1 cellular context compared by ENCODE assay signal in the genomic region with DNA sequence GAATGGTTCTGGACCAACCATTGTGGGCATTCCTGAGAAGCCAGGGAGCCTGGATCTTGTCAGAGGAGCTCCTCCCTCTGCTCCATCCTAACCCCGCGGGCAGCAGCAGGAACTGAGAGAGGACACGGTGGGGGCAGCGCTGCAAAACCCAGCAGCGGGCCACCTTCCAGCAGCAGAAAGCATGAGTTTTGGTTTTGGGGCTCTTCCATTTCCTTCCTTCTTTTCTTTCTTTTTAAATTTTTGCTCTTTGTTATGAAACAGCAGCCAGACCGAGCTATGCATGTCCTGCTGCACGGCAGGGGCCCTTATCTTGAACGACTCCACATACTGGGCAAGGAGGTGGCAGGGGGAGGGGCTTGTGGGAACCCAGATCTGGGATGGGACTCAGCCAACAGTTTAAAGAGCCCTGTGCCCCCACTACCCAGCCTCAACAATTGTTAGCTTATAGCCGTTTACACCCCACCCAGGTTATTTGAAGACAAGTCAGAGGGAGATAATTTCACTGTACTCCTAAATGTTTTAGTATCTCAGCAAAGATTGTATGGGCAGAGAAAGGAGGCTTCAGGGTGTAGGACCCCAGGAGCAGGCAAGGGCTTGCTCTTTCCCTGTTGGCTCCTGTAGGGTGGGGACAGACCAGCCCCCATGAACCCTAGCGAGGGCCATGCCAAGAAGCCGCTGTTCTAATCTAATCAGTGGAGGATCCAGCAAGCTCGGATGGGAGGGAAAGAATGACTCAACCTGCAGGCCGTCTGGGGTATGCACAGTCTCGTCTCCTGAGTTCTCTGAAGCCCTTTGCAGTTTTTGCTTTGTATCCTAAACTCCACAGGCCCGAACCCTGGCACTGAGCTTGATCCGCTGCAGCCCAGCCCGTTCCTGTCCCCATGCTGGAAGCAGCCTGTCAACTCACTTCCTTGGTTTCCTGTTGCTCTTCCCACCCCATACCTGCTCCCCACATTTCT.
TF ChIP-seq lines count a peak whose summit lies in the region.

No MANE protein-coding gene starts in this region.

TF ChIP-seq in K562, 482 proteins besides CTCF, POLR2A, EP300 and RAD21 (continued from another document and continues in another):
- TF ChIP-seq, protein P1, sequence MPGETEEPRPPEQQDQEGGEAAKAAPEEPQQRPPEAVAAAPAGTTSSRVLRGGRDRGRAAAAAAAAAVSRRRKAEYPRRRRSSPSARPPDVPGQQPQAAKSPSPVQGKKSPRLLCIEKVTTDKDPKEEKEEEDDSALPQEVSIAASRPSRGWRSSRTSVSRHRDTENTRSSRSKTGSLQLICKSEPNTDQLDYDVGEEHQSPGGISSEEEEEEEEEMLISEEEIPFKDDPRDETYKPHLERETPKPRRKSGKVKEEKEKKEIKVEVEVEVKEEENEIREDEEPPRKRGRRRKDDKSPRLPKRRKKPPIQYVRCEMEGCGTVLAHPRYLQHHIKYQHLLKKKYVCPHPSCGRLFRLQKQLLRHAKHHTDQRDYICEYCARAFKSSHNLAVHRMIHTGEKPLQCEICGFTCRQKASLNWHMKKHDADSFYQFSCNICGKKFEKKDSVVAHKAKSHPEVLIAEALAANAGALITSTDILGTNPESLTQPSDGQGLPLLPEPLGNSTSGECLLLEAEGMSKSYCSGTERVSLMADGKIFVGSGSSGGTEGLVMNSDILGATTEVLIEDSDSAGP (CRISPR knock-in tag; IDR thresholded peaks at IDR 0.05), result no peak
- TF ChIP-seq RBM15 (IDR thresholded peaks at IDR 0.05; ENCODE audit: insufficient read depth, low read length), result no peak
- peak; percentile 82 for TF ChIP-seq FOSL1 (tag; conservative IDR thresholded peaks at IDR 0.05)
- no peak for TF ChIP-seq CREM (IDR thresholded peaks at IDR 0.05; ENCODE audit: low read depth)
- TF ChIP-seq, protein P2, sequence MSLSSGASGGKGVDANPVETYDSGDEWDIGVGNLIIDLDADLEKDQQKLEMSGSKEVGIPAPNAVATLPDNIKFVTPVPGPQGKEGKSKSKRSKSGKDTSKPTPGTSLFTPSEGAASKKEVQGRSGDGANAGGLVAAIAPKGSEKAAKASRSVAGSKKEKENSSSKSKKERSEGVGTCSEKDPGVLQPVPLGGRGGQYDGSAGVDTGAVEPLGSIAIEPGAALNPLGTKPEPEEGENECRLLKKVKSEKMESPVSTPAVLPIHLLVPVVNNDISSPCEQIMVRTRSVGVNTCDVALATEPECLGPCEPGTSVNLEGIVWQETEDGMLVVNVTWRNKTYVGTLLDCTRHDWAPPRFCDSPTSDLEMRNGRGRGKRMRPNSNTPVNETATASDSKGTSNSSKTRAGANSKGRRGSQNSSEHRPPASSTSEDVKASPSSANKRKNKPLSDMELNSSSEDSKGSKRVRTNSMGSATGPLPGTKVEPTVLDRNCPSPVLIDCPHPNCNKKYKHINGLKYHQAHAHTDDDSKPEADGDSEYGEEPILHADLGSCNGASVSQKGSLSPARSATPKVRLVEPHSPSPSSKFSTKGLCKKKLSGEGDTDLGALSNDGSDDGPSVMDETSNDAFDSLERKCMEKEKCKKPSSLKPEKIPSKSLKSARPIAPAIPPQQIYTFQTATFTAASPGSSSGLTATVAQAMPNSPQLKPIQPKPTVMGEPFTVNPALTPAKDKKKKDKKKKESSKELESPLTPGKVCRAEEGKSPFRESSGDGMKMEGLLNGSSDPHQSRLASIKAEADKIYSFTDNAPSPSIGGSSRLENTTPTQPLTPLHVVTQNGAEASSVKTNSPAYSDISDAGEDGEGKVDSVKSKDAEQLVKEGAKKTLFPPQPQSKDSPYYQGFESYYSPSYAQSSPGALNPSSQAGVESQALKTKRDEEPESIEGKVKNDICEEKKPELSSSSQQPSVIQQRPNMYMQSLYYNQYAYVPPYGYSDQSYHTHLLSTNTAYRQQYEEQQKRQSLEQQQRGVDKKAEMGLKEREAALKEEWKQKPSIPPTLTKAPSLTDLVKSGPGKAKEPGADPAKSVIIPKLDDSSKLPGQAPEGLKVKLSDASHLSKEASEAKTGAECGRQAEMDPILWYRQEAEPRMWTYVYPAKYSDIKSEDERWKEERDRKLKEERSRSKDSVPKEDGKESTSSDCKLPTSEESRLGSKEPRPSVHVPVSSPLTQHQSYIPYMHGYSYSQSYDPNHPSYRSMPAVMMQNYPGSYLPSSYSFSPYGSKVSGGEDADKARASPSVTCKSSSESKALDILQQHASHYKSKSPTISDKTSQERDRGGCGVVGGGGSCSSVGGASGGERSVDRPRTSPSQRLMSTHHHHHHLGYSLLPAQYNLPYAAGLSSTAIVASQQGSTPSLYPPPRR (CRISPR knock-in tag; IDR thresholded peaks at IDR 0.05; ENCODE audit: borderline replicate concordance), result no peak
- TF ChIP-seq CHD2 (IDR thresholded peaks at IDR 0.05; ENCODE audit: low read depth, low read length), result no peak
- peak; percentile 30; the same call in 1 of the 2 replicates for TF ChIP-seq NFE2 (IDR thresholded peaks at IDR 0.05; ENCODE audit: low read depth)
- peak; percentile 92 for TF ChIP-seq JUND (IDR thresholded peaks at IDR 0.05; ENCODE audit: borderline replicate concordance, low read depth, low read length)
- peak; percentile 86; the same call in 2 of the 3 replicates for TF ChIP-seq JUND (tag; IDR thresholded peaks at IDR 0.05; ENCODE audit: borderline replicate concordance, low read depth, low read length)
- peak; percentile 13; the same call in 1 of the 2 replicates for TF ChIP-seq CBFA2T3 (IDR thresholded peaks at IDR 0.05)
- no peak for TF ChIP-seq TEAD4 (IDR thresholded peaks at IDR 0.05; ENCODE audit: low read length)
- no peak for TF ChIP-seq TEAD4 (CRISPR knock-in tag; IDR thresholded peaks at IDR 0.05; ENCODE audit: borderline replicate concordance)
- no peak for TF ChIP-seq KAT7 (CRISPR knock-in tag; IDR thresholded peaks at IDR 0.05; ENCODE audit: borderline replicate concordance)
- no peak for TF ChIP-seq SAFB (IDR thresholded peaks at IDR 0.05; ENCODE audit: borderline replicate concordance, low read depth, low read length)
- no peak for TF ChIP-seq TAF7 (tag; IDR thresholded peaks at IDR 0.05)
- TF ChIP-seq, protein P3, sequence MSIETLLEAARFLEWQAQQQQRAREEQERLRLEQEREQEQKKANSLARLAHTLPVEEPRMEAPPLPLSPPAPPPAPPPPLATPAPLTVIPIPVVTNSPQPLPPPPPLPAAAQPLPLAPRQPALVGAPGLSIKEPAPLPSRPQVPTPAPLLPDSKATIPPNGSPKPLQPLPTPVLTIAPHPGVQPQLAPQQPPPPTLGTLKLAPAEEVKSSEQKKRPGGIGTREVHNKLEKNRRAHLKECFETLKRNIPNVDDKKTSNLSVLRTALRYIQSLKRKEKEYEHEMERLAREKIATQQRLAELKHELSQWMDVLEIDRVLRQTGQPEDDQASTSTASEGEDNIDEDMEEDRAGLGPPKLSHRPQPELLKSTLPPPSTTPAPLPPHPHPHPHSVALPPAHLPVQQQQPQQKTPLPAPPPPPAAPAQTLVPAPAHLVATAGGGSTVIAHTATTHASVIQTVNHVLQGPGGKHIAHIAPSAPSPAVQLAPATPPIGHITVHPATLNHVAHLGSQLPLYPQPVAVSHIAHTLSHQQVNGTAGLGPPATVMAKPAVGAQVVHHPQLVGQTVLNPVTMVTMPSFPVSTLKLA (conservative IDR thresholded peaks at IDR 0.05), result no peak
- TF ChIP-seq SRSF9 (IDR thresholded peaks at IDR 0.05; ENCODE audit: borderline replicate concordance, low read depth, low read length), result no peak
- no peak for TF ChIP-seq NFXL1 (CRISPR knock-in tag; IDR thresholded peaks at IDR 0.05)
- TF ChIP-seq, protein P4, sequence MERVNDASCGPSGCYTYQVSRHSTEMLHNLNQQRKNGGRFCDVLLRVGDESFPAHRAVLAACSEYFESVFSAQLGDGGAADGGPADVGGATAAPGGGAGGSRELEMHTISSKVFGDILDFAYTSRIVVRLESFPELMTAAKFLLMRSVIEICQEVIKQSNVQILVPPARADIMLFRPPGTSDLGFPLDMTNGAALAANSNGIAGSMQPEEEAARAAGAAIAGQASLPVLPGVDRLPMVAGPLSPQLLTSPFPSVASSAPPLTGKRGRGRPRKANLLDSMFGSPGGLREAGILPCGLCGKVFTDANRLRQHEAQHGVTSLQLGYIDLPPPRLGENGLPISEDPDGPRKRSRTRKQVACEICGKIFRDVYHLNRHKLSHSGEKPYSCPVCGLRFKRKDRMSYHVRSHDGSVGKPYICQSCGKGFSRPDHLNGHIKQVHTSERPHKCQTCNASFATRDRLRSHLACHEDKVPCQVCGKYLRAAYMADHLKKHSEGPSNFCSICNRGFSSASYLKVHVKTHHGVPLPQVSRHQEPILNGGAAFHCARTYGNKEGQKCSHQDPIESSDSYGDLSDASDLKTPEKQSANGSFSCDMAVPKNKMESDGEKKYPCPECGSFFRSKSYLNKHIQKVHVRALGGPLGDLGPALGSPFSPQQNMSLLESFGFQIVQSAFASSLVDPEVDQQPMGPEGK (CRISPR knock-in tag; IDR thresholded peaks at IDR 0.05; ENCODE audit: borderline replicate concordance), result no peak
- TF ChIP-seq, protein P5, sequence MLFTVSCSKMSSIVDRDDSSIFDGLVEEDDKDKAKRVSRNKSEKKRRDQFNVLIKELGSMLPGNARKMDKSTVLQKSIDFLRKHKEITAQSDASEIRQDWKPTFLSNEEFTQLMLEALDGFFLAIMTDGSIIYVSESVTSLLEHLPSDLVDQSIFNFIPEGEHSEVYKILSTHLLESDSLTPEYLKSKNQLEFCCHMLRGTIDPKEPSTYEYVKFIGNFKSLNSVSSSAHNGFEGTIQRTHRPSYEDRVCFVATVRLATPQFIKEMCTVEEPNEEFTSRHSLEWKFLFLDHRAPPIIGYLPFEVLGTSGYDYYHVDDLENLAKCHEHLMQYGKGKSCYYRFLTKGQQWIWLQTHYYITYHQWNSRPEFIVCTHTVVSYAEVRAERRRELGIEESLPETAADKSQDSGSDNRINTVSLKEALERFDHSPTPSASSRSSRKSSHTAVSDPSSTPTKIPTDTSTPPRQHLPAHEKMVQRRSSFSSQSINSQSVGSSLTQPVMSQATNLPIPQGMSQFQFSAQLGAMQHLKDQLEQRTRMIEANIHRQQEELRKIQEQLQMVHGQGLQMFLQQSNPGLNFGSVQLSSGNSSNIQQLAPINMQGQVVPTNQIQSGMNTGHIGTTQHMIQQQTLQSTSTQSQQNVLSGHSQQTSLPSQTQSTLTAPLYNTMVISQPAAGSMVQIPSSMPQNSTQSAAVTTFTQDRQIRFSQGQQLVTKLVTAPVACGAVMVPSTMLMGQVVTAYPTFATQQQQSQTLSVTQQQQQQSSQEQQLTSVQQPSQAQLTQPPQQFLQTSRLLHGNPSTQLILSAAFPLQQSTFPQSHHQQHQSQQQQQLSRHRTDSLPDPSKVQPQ (CRISPR knock-in tag; IDR thresholded peaks at IDR 0.05; ENCODE audit: borderline replicate concordance), result no peak
- TF ChIP-seq RFX1 (IDR thresholded peaks at IDR 0.05), result no peak
- TF ChIP-seq NFATC3 (IDR thresholded peaks at IDR 0.05), result peak; percentile 61; the same call in 1 of the 2 replicates
- TF ChIP-seq MEF2A (IDR thresholded peaks at IDR 0.05; ENCODE audit: control insufficient read depth, low read depth, low read length), result no peak
- TF ChIP-seq NEUROD1 (IDR thresholded peaks at IDR 0.05; ENCODE audit: borderline replicate concordance, low read depth, low read length, partially characterized antibody), result no peak
- peak; percentile 69 for TF ChIP-seq DPF2 (IDR thresholded peaks at IDR 0.05)
- TF ChIP-seq SMARCE1 (IDR thresholded peaks at IDR 0.05), result 0 out of 2 replicates have a peak, but pooled peaks have one; percentile 52
- TF ChIP-seq HNRNPK (IDR thresholded peaks at IDR 0.05; ENCODE audit: low read depth, low read length, poor library complexity, severe bottlenecking), result no peak
- no peak for TF ChIP-seq PRPF4 (IDR thresholded peaks at IDR 0.05; ENCODE audit: insufficient read depth, low read depth, low read length, poor library complexity, severe bottlenecking)
- no peak for TF ChIP-seq LCOR (CRISPR knock-in tag; IDR thresholded peaks at IDR 0.05)
- TF ChIP-seq, protein P6, sequence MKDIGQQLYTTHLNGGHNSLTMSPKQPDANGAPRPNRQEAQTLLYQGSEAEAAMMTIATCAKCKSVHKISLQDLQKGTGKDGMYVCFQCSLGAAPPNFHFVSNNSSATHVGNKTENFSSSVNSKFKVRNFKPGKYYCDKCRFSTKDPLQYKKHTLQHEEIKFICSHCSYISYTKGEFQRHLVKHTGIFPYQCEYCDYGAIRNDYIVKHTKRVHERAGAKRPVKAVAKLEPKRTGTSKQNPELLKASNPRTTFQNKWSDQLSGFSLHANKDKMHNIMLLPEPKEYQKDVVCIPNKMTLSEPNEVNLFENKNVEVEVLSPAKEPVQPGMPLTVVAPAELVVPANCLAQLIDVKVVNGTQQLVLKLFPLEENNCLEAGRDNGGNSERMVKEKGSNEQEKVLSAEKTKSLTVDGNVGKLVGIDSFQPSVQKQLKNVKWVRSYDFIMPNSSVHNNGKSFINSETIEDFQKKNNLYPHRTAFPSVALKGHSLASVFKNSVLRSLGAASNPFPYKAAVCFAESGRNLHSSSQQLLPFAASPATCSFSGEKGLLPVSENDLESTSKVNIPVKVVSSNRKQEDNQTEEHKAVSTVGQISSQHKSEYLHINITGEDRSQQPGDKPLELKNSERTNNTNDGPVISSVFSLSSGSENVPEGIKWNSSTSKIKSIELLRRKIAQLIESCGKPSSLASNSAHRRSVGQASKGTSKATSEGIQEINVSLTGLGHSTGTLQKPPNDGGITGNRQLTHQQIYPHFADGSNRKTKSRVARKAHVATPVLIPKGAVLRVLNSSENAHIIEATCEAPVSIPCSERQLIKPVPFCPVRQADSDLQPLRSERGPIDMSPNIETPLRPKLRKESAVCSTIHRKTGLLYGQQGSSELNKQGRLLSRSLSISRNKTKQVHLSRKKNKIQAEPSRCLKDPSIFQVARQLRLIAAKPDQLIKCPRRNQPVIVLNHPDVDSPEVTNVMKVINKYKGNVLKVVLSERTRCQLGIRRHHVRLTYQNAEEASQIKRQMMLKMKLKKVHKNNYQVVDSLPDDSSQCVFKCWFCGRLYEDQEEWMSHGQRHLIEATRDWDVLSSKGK (CRISPR knock-in tag; IDR thresholded peaks at IDR 0.05), result no peak
- TF ChIP-seq NR2C1 (IDR thresholded peaks at IDR 0.05), result no peak
- no peak for TF ChIP-seq NR2C1 (tag; IDR thresholded peaks at IDR 0.05)
- no peak for TF ChIP-seq CEBPG (CRISPR knock-in tag; IDR thresholded peaks at IDR 0.05)
- TF ChIP-seq CEBPG (tag; conservative IDR thresholded peaks at IDR 0.05 in 1 of 2, IDR thresholded peaks at IDR 0.05 in 1 of 2), result no peak
- TF ChIP-seq CXXC5 (CRISPR knock-in tag; IDR thresholded peaks at IDR 0.05), result 0 out of 2 replicates have a peak, but pooled peaks have one; percentile 27
- no peak for TF ChIP-seq RFX5 (IDR thresholded peaks at IDR 0.05; ENCODE audit: low read depth, low read length)
- TF ChIP-seq, protein P7, sequence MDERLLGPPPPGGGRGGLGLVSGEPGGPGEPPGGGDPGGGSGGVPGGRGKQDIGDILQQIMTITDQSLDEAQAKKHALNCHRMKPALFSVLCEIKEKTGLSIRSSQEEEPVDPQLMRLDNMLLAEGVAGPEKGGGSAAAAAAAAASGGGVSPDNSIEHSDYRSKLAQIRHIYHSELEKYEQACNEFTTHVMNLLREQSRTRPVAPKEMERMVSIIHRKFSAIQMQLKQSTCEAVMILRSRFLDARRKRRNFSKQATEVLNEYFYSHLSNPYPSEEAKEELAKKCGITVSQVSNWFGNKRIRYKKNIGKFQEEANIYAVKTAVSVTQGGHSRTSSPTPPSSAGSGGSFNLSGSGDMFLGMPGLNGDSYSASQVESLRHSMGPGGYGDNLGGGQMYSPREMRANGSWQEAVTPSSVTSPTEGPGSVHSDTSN (CRISPR knock-in tag; IDR thresholded peaks at IDR 0.05; ENCODE audit: low read depth), result no peak
- TF ChIP-seq, protein P7 (tag; conservative IDR thresholded peaks at IDR 0.05; ENCODE audit: low read depth), result no peak
- no peak for TF ChIP-seq ZNF766 (CRISPR knock-in tag; conservative IDR thresholded peaks at IDR 0.05)
